In the genomic region with DNA sequence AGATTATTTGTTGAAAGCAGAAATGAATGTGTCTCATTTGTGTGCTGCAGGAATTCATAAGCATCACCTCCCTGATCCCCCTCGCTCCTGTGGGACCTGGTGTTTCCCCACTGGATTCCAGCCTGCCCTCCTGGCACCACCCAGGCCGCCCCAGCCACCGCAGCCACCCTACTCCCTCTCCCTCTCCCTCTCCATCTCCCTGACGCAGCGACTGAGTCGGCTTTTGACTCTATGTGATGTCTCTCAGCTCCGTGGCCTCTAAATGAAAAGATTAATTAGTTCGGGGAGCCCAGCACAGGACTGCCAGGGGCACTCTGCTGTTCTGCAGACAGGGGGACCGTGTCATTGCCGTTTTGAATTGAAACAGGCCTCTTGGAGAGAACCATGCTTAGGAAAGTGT, we compare ENCODE assay signal across 16 cellular contexts.
DNase-seq lines count a peak whose midpoint lies in the region; ATAC-seq and TF ChIP-seq lines count a peak whose summit lies in the region.
"Had no signal": no experiment of that assay in that cellular context is flagged by ENCODE, and none has a peak within 500 bp of the region (broad histone marks: within the 10 kb centered on the region; RNA-seq: fewer than 3 reads in every experiment).

No MANE protein-coding gene starts in this region.

- no peaks in the 10 kb centered on the region for H3K27me3 Mint-ChIP-seq in activated T-cell treated with anti-CD3 and anti-CD28 coated beads, Interleukin-2, amount 50 U/mL, for 24 hours
- no peaks in the 10 kb centered on the region for H3K27me3 Mint-ChIP-seq in activated T-cell treated with anti-CD3 and anti-CD28 coated beads, Interleukin-2, amount 50 U/mL, for 4 hours (ENCODE audit: low read depth)
- H3K27me3 Mint-ChIP-seq in T-helper 17 cell, result peaks cover under 1% of the 10 kb centered on the region

- H3K36me3 ChIP-seq in suprapubic skin (no peaks in the 10 kb centered on the region), prostate gland (no peaks in the 10 kb centered on the region)
- H3K36me3 ChIP-seq: MG63 had no signal

- TF ChIP-seq POLR2A in suprapubic skin (IDR thresholded peaks at IDR 0.05) (no peak), prostate gland (IDR thresholded peaks at IDR 0.05) (no peak)

- no peaks in the 10 kb centered on the region for H3K4me1 Mint-ChIP-seq in activated T-cell treated with anti-CD3 and anti-CD28 coated beads, Interleukin-2, amount 50 U/mL, for 24 hours (ENCODE audit: low read depth)
- H3K4me1 Mint-ChIP-seq in activated T-cell treated with anti-CD3 and anti-CD28 coated beads, Interleukin-2, amount 50 U/mL, for 4 hours (ENCODE audit: low read depth), result no peaks in the 10 kb centered on the region
- peaks cover 4% of the 10 kb centered on the region for H3K4me1 Mint-ChIP-seq in T-helper 17 cell

- no peak overlapping the region for H3K4me3 Mint-ChIP-seq in activated T-cell treated with anti-CD3 and anti-CD28 coated beads, Interleukin-2, amount 50 U/mL, for 24 hours
- no peak overlapping the region for H3K4me3 Mint-ChIP-seq in activated T-cell treated with anti-CD3 and anti-CD28 coated beads, Interleukin-2, amount 50 U/mL, for 4 hours
- no peak overlapping the region for H3K4me3 Mint-ChIP-seq in T-helper 17 cell

- no peak for ATAC-seq in activated T-cell treated with anti-CD3 and anti-CD28 coated beads, Interleukin-2, amount 50 U/mL, for 4 hours
- ATAC-seq in T-helper 17 cell, result no peak
- no peak for ATAC-seq in foreskin keratinocyte
- ATAC-seq: Panc1, Right ventricle myocardium inferior had no signal

- no peaks in the 10 kb centered on the region for H3K36me3 Mint-ChIP-seq in activated T-cell treated with anti-CD3 and anti-CD28 coated beads, Interleukin-2, amount 50 U/mL, for 24 hours (ENCODE audit: low read depth)
- H3K36me3 Mint-ChIP-seq in activated T-cell treated with anti-CD3 and anti-CD28 coated beads, Interleukin-2, amount 50 U/mL, for 4 hours (ENCODE audit: insufficient read depth), result no peaks in the 10 kb centered on the region
- no peaks in the 10 kb centered on the region for H3K36me3 Mint-ChIP-seq in T-helper 17 cell (ENCODE audit: low read depth)

- TF ChIP-seq EP300 in suprapubic skin (IDR thresholded peaks at IDR 0.05), result no peak

- intact Hi-C loops in prostate gland (cut with DNase I), result no loop called here

- 70% methylated on average over 10 of the region's 10 CpGs for WGBS in suprapubic skin
- 55% methylated on average over 10 of the region's 10 CpGs for WGBS in prostate gland

- DNase-seq in activated T-cell treated with anti-CD3 and anti-CD28 coated beads, Interleukin-2, amount 50 U/mL, for 24 hours, result peak; percentile 23
- no peak for DNase-seq in activated T-cell treated with anti-CD3 and anti-CD28 coated beads, Interleukin-2, amount 50 U/mL, for 4 hours
- no peak for DNase-seq in T-helper 17 cell
- peak; percentile 47 for DNase-seq in mesenteric fat pad (ENCODE audit: low spot score)
- peak; percentile 37 to 62 for DNase-seq in suprapubic skin (ENCODE audit: low spot score in 2 of 2)
- DNase-seq in foreskin keratinocyte, result no peak
- no peak for DNase-seq in prostate gland (ENCODE audit: low spot score)
- DNase-seq: GOT3, KG1, MG63, NCI-H1105, NCI-H187 treated with DMSO at 0.1 percent for 48 hours, NCI-H2171, NCI-H82 had no signal

- H3K4me3 ChIP-seq in suprapubic skin (no peak overlapping the region), prostate gland (no peak overlapping the region)
- H3K4me3 ChIP-seq: MG63 had no signal

- peaks cover 36% of the 10 kb centered on the region for H3K27me3 ChIP-seq in suprapubic skin
- no peaks in the 10 kb centered on the region for H3K27me3 ChIP-seq in foreskin keratinocyte
- peaks cover 2% of the 10 kb centered on the region for H3K27me3 ChIP-seq in prostate gland (replicated peaks; ENCODE audit: insufficient read depth)
- H3K27me3 ChIP-seq: MG63 had no signal

- H3K4me1 ChIP-seq in suprapubic skin (peaks cover 4% of the 10 kb centered on the region), foreskin keratinocyte (no peaks in the 10 kb centered on the region), prostate gland (replicated peaks) (no peaks in the 10 kb centered on the region)

- no peaks in the 10 kb centered on the region for H3K9me3 Mint-ChIP-seq in activated T-cell treated with anti-CD3 and anti-CD28 coated beads, Interleukin-2, amount 50 U/mL, for 24 hours
- no peaks in the 10 kb centered on the region for H3K9me3 Mint-ChIP-seq in activated T-cell treated with anti-CD3 and anti-CD28 coated beads, Interleukin-2, amount 50 U/mL, for 4 hours

- TF ChIP-seq CTCF in suprapubic skin (IDR thresholded peaks at IDR 0.05), result no peak
- TF ChIP-seq CTCF in foreskin keratinocyte (conservative IDR thresholded peaks at IDR 0.05), result no peak
- no peak for TF ChIP-seq CTCF in prostate gland (IDR thresholded peaks at IDR 0.05)

- H3K27ac Mint-ChIP-seq in activated T-cell treated with anti-CD3 and anti-CD28 coated beads, Interleukin-2, amount 50 U/mL, for 24 hours, result no peak overlapping the region
- peak overlapping the region; percentile 74 for H3K27ac Mint-ChIP-seq in T-helper 17 cell

- H3K9me3 ChIP-seq in T-helper 17 cell (ENCODE audit: control insufficient read depth, low read length, poor library complexity, severe bottlenecking) (no peaks in the 10 kb centered on the region), suprapubic skin (no peaks in the 10 kb centered on the region), prostate gland (no peaks in the 10 kb centered on the region)
- H3K9me3 ChIP-seq: MG63 had no signal

- H3K27ac ChIP-seq in suprapubic skin, result no peak overlapping the region
- H3K27ac ChIP-seq in foreskin keratinocyte, result no peak overlapping the region
- H3K27ac ChIP-seq in prostate gland, result no peak overlapping the region

Comparison
In these comparisons a context has a peak if more than half of its experiments do, and no peak if none do; other contexts are left out.
1. DNase-seq: peak in activated T-cell treated with anti-CD3 and anti-CD28 coated beads, Interleukin-2, amount 50 U/mL, for 24 hours (single experiment), mesenteric fat pad (single experiment) and suprapubic skin (2 of 2); none in activated T-cell treated with anti-CD3 and anti-CD28 coated beads, Interleukin-2, amount 50 U/mL, for 4 hours (single experiment), T-helper 17 cell (0 of 3), foreskin keratinocyte (0 of 2) and prostate gland (single experiment).